In genomic region chr2:191857406-191857805, GRCh38 we compare ENCODE assay signal across 1 cellular context.
TF ChIP-seq lines count a peak whose summit lies in the region.

No MANE protein-coding gene starts in this region.

TF ChIP-seq in SK-N-SH, 30 proteins besides CTCF, POLR2A, EP300 and RAD21 (continued from another document):
- TF ChIP-seq REST (IDR thresholded peaks at IDR 0.05; ENCODE audit: low read depth, low read length) (no peak), TCF12 (IDR thresholded peaks at IDR 0.05) (peak; percentile 83), MAX (IDR thresholded peaks at IDR 0.05; ENCODE audit: low read depth) (no peak), POLR2AphosphoS5 (IDR thresholded peaks at IDR 0.05; ENCODE audit: low read depth, low read length) (no peak), ELF1 (IDR thresholded peaks at IDR 0.05) (no peak), TAF1 (IDR thresholded peaks at IDR 0.05; ENCODE audit: borderline replicate concordance, low read depth, low read length) (no peak), SMC3 (IDR thresholded peaks at IDR 0.05; ENCODE audit: low read depth, low read length) (no peak), MEF2A (IDR thresholded peaks at IDR 0.05; ENCODE audit: borderline replicate concordance, low read depth) (no peak), EZH2phosphoT487 (IDR thresholded peaks at IDR 0.05; ENCODE audit: borderline replicate concordance, low read depth) (no peak), MXI1 (IDR thresholded peaks at IDR 0.05; ENCODE audit: low read depth, low read length) (no peak), TEAD4 (IDR thresholded peaks at IDR 0.05; ENCODE audit: borderline replicate concordance, insufficient read depth) (no peak), ZBTB33 (IDR thresholded peaks at IDR 0.05; ENCODE audit: borderline replicate concordance, low read depth) (no peak), NFIC (IDR thresholded peaks at IDR 0.05; ENCODE audit: borderline replicate concordance) (peak; percentile 18; the same call in 1 of the 2 replicates), FOSL2 (IDR thresholded peaks at IDR 0.05; ENCODE audit: borderline replicate concordance, low read depth) (peak; percentile 65; the same call in 1 of the 2 replicates), USF1 (IDR thresholded peaks at IDR 0.05; ENCODE audit: borderline replicate concordance, low read depth) (no peak), JUND (IDR thresholded peaks at IDR 0.05) (peak; percentile 43; the same call in 1 of the 2 replicates), SIN3A (IDR thresholded peaks at IDR 0.05; ENCODE audit: borderline replicate concordance, low read depth, low read length) (no peak), RCOR1 (IDR thresholded peaks at IDR 0.05; ENCODE audit: low read length) (no peak), RXRA (IDR thresholded peaks at IDR 0.05; ENCODE audit: borderline replicate concordance, low read depth) (peak; percentile 39; the same call in 1 of the 2 replicates), PBX3 (IDR thresholded peaks at IDR 0.05) (peak; percentile 53), YY1 (IDR thresholded peaks at IDR 0.05; ENCODE audit: low read depth) (no peak), FOXM1 (IDR thresholded peaks at IDR 0.05; ENCODE audit: low read depth) (no peak), CHD2 (IDR thresholded peaks at IDR 0.05; ENCODE audit: low read length, partially characterized antibody) (no peak), GABPA (IDR thresholded peaks at IDR 0.05; ENCODE audit: low read depth) (no peak)
- TF ChIP-seq, protein P1, sequence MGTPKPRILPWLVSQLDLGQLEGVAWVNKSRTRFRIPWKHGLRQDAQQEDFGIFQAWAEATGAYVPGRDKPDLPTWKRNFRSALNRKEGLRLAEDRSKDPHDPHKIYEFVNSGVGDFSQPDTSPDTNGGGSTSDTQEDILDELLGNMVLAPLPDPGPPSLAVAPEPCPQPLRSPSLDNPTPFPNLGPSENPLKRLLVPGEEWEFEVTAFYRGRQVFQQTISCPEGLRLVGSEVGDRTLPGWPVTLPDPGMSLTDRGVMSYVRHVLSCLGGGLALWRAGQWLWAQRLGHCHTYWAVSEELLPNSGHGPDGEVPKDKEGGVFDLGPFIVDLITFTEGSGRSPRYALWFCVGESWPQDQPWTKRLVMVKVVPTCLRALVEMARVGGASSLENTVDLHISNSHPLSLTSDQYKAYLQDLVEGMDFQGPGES (IDR thresholded peaks at IDR 0.05; ENCODE audit: low read depth, low read length): no peak
- TF ChIP-seq, protein P2, sequence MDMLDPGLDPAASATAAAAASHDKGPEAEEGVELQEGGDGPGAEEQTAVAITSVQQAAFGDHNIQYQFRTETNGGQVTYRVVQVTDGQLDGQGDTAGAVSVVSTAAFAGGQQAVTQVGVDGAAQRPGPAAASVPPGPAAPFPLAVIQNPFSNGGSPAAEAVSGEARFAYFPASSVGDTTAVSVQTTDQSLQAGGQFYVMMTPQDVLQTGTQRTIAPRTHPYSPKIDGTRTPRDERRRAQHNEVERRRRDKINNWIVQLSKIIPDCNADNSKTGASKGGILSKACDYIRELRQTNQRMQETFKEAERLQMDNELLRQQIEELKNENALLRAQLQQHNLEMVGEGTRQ (IDR thresholded peaks at IDR 0.05; ENCODE audit: borderline replicate concordance, low read depth, low read length): no peak
